In genomic region chr11:110479445-110480101, GRCh38 we compare ENCODE assay signal across 10 cellular contexts. TPM values are rescaled to one million over a fixed set of nuclear protein-coding genes. Genes with fewer than 3 reads are reported as not detected.
DNase-seq lines count a peak whose midpoint lies in the region; ATAC-seq and TF ChIP-seq lines count a peak whose summit lies in the region.
"Had no signal": no experiment of that assay in that cellular context is flagged by ENCODE, and none has a peak within 500 bp of the region (broad histone marks: within the 10 kb centered on the region; RNA-seq: fewer than 3 reads in every experiment).

No MANE protein-coding gene starts in this region.

- TF ChIP-seq CTCF in upper lobe of right lung (IDR thresholded peaks at IDR 0.05) = no peak

- intact Hi-C loops in upper lobe of right lung (cut with DNase I) = no loop called here

- no peaks in the 10 kb centered on the region for H3K9me3 ChIP-seq in upper lobe of right lung

- no peaks in the 10 kb centered on the region for H3K27me3 ChIP-seq in upper lobe of right lung

- DNase-seq in NCI-H82 (lab: John Stamatoyannopoulos, UW) (peak; percentile 96), NCI-H82 treated with DMSO at 0.1 percent for 48 hours (lab: John Stamatoyannopoulos, UW; ENCODE audit: unreplicated experiment) (no peak), RPMI8226 (peak; percentile 56), foreskin melanocyte (peak; percentile 91), upper lobe of right lung (no peak), dedifferentiated amniotic fluid mesenchymal stem cell (ENCODE audit: extremely low spot score) (no peak)
- DNase-seq: activated T-cell treated with anti-CD3 and anti-CD28 coated beads, Interleukin-2, amount 50 U/mL, for 1 hour had no signal

- H3K4me3 ChIP-seq in upper lobe of right lung = no peak overlapping the region

- H3K4me1 ChIP-seq in upper lobe of right lung = peaks cover 8% of the 10 kb centered on the region

- peak; percentile 20 for ATAC-seq in upper lobe of right lung
- ATAC-seq in GM18867 (IDR thresholded peaks at IDR 0.05; ENCODE audit: unreplicated experiment) = no peak
- ATAC-seq in HG03521 (IDR thresholded peaks at IDR 0.05; ENCODE audit: unreplicated experiment) = no peak

- H3K36me3 ChIP-seq in upper lobe of right lung = no peaks in the 10 kb centered on the region

- H3K27ac ChIP-seq in upper lobe of right lung = no peak overlapping the region
- H3K27ac ChIP-seq: KMS-11 had no signal

RNA-seq across cellular contexts. Expression of gene FDX1, which starts 49.8 kb away (rescaled TPM):
- 21.6 TPM for total RNA-seq in upper lobe of right lung

Comparison
In these comparisons a context has a peak if more than half of its experiments do, and no peak if none do; other contexts are left out.
1. DNase-seq: peak in NCI-H82 (single experiment), RPMI8226 (single experiment) and foreskin melanocyte (single experiment); none in NCI-H82 treated with DMSO at 0.1 percent for 48 hours (single experiment), upper lobe of right lung (single experiment) and dedifferentiated amniotic fluid mesenchymal stem cell (single experiment).